In genomic region chr19:43432866-43433673, GRCh38 we compare ENCODE assay signal across 1 cellular context.
TF ChIP-seq lines count a peak whose summit lies in the region.

No MANE protein-coding gene starts in this region.

TF ChIP-seq in K562, 482 proteins besides CTCF, POLR2A, EP300 and RAD21 (continued from another document):
- TF ChIP-seq CBFA2T2 (conservative IDR thresholded peaks at IDR 0.05): 0 out of 2 replicates have a peak, but pooled peaks have one; percentile 9
- no peak for TF ChIP-seq NFE2 (IDR thresholded peaks at IDR 0.05; ENCODE audit: low read depth)
- TF ChIP-seq, protein P1, sequence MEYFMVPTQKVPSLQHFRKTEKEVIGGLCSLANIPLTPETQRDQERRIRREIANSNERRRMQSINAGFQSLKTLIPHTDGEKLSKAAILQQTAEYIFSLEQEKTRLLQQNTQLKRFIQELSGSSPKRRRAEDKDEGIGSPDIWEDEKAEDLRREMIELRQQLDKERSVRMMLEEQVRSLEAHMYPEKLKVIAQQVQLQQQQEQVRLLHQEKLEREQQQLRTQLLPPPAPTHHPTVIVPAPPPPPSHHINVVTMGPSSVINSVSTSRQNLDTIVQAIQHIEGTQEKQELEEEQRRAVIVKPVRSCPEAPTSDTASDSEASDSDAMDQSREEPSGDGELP (CRISPR knock-in tag; IDR thresholded peaks at IDR 0.05; ENCODE audit: borderline replicate concordance): 0 out of 2 replicates have a peak, but pooled peaks have one; percentile 20
- peak; percentile 13; the same call in 1 of the 2 replicates for TF ChIP-seq CREM (IDR thresholded peaks at IDR 0.05; ENCODE audit: low read depth)
- peak; percentile 71 for TF ChIP-seq CTCFL (IDR thresholded peaks at IDR 0.05; ENCODE audit: borderline replicate concordance, insufficient read depth, low read depth, low read length, poor library complexity, severe bottlenecking)
- peak; percentile 77 for TF ChIP-seq BHLHE40 (IDR thresholded peaks at IDR 0.05; ENCODE audit: low read length)
- TF ChIP-seq, protein P2, sequence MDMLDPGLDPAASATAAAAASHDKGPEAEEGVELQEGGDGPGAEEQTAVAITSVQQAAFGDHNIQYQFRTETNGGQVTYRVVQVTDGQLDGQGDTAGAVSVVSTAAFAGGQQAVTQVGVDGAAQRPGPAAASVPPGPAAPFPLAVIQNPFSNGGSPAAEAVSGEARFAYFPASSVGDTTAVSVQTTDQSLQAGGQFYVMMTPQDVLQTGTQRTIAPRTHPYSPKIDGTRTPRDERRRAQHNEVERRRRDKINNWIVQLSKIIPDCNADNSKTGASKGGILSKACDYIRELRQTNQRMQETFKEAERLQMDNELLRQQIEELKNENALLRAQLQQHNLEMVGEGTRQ (CRISPR knock-in tag; IDR thresholded peaks at IDR 0.05): peak; percentile 47; the same call in 1 of the 2 replicates
- no peak for TF ChIP-seq XRCC4 (IDR thresholded peaks at IDR 0.05; ENCODE audit: extremely low read depth, insufficient read depth, insufficient read length)
- no peak for TF ChIP-seq GTF2F1 (IDR thresholded peaks at IDR 0.05; ENCODE audit: low read depth, low read length)
- TF ChIP-seq SMC3 (conservative IDR thresholded peaks at IDR 0.05; ENCODE audit: insufficient read depth, low read depth, low read length): peak; percentile 86
- TF ChIP-seq TAF1 (IDR thresholded peaks at IDR 0.05; ENCODE audit: control insufficient read depth, extremely low read depth, insufficient read depth, low read length, severe bottlenecking): no peak
- TF ChIP-seq, protein P3, sequence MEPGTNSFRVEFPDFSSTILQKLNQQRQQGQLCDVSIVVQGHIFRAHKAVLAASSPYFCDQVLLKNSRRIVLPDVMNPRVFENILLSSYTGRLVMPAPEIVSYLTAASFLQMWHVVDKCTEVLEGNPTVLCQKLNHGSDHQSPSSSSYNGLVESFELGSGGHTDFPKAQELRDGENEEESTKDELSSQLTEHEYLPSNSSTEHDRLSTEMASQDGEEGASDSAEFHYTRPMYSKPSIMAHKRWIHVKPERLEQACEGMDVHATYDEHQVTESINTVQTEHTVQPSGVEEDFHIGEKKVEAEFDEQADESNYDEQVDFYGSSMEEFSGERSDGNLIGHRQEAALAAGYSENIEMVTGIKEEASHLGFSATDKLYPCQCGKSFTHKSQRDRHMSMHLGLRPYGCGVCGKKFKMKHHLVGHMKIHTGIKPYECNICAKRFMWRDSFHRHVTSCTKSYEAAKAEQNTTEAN (CRISPR knock-in tag; IDR thresholded peaks at IDR 0.05): no peak
- TF ChIP-seq POLR2G (IDR thresholded peaks at IDR 0.05; ENCODE audit: low read depth, low read length): no peak
- TF ChIP-seq ELF2 (CRISPR knock-in tag; IDR thresholded peaks at IDR 0.05): no peak
- TF ChIP-seq PTBP1 (IDR thresholded peaks at IDR 0.05; ENCODE audit: low read depth, low read length): no peak
- peak; percentile 55; the same call in 1 of the 2 replicates for TF ChIP-seq STAG1 (CRISPR knock-in tag; IDR thresholded peaks at IDR 0.05; ENCODE audit: borderline replicate concordance)
- TF ChIP-seq, protein P4, sequence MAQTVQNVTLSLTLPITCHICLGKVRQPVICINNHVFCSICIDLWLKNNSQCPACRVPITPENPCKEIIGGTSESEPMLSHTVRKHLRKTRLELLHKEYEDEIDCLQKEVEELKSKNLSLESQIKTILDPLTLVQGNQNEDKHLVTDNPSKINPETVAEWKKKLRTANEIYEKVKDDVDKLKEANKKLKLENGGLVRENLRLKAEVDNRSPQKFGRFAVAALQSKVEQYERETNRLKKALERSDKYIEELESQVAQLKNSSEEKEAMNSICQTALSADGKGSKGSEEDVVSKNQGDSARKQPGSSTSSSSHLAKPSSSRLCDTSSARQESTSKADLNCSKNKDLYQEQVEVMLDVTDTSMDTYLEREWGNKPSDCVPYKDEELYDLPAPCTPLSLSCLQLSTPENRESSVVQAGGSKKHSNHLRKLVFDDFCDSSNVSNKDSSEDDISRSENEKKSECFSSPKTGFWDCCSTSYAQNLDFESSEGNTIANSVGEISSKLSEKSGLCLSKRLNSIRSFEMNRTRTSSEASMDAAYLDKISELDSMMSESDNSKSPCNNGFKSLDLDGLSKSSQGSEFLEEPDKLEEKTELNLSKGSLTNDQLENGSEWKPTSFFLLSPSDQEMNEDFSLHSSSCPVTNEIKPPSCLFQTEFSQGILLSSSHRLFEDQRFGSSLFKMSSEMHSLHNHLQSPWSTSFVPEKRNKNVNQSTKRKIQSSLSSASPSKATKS (CRISPR knock-in tag; IDR thresholded peaks at IDR 0.05): no peak
- TF ChIP-seq RB1 (IDR thresholded peaks at IDR 0.05; ENCODE audit: low read depth): peak; percentile 65; the same call in 1 of the 2 replicates
- peak; percentile 29; the same call in 1 of the 2 replicates for TF ChIP-seq RAD51 (IDR thresholded peaks at IDR 0.05; ENCODE audit: borderline replicate concordance, low read depth)
- TF ChIP-seq, protein P5, sequence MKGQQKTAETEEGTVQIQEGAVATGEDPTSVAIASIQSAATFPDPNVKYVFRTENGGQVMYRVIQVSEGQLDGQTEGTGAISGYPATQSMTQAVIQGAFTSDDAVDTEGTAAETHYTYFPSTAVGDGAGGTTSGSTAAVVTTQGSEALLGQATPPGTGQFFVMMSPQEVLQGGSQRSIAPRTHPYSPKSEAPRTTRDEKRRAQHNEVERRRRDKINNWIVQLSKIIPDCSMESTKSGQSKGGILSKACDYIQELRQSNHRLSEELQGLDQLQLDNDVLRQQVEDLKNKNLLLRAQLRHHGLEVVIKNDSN (CRISPR knock-in tag; IDR thresholded peaks at IDR 0.05): peak; percentile 35; the same call in 1 of the 2 replicates
- TF ChIP-seq SRF (CRISPR knock-in tag; IDR thresholded peaks at IDR 0.05): no peak
